ENCODE assay signal across 28 cellular contexts in the genomic region with DNA sequence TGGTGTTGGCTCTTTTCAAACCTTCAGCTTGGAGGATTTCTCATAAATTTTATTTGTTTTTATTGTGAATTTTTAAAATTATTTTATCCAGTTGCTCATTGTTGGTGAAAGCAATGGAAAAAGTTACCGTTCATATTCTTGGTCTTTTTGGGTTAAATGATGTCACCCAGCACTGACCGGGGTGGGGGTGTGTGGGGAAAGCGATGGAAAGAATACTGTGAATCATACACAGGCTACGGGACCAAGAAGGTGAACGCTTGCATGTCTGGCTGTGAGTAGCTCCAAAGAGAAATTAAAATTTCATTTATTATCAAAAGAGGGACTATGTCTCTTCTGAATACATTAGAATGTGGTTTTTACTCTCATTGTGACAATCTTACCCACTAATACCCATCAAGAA.
DNase-seq lines count a peak whose midpoint lies in the region; FAIRE-seq and TF ChIP-seq lines count a peak whose summit lies in the region.
"Had no signal": no experiment of that assay in that cellular context is flagged by ENCODE, and none has a peak within 500 bp of the region (broad histone marks: within the 10 kb centered on the region; RNA-seq: fewer than 3 reads in every experiment).

No MANE protein-coding gene starts in this region.

- dilution Hi-C loops in endothelial cell of umbilical vein (cut with MboI; ENCODE audit: extremely low pct_ligation_motif_present, low sequenced_read_pairs): no loop called here

- POLR2A ChIA-PET in endothelial cell of umbilical vein (lab: Charles Lee): no interaction called here

- H3K36me3 ChIP-seq in endothelial cell of umbilical vein (ENCODE audit: control insufficient read depth in 2 of 2, extremely low read depth in 1 of 2, insufficient read depth in 2 of 2, low read length in 2 of 2): no peaks in the 10 kb centered on the region
- H3K36me3 ChIP-seq: HAP-1, thyroid gland had no signal

- BruUV-seq in endothelial cell of umbilical vein (replicated peaks; lab: Mats Ljungman, UMichigan): no TSS peak

- H3K27me3 ChIP-seq in endothelial cell of umbilical vein (ENCODE audit: control insufficient read depth in 2 of 2, insufficient read depth in 2 of 2, low read length in 2 of 2): no peaks in the 10 kb centered on the region
- H3K27me3 ChIP-seq: thyroid gland had no signal

- no peak overlapping the region for H3K4me3 ChIP-seq in endothelial cell of umbilical vein (replicated peaks in 1 of 3; ENCODE audit: insufficient read depth in 1 of 3, low read depth in 1 of 3, low read length in 3 of 3)
- H3K4me3 ChIP-seq: HAP-1, thyroid gland had no signal

- no peak for TF ChIP-seq CTCF in endothelial cell of umbilical vein (IDR thresholded peaks at IDR 0.05; ENCODE audit: extremely low read depth in 1 of 2, insufficient read depth in 1 of 2, low read depth in 1 of 2, low read length in 2 of 2)

- no peak overlapping the region for H2AFZ ChIP-seq in endothelial cell of umbilical vein (ENCODE audit: low read depth, low read length)

- H3K79me2 ChIP-seq in endothelial cell of umbilical vein (ENCODE audit: control insufficient read depth, insufficient read depth, low read length): no peaks in the 10 kb centered on the region

- DNase-seq in activated CD4-positive, alpha-beta T cell treated with anti-CD3 and anti-CD28 coated beads for 48 hours: peak; percentile 7
- no peak for DNase-seq in activated CD4-positive, alpha-beta T cell treated with anti-CD3 and anti-CD28 coated beads, Interleukin-2, amount 50 U/mL, for 4 hours
- peak; percentile 71 for DNase-seq in M059J (ENCODE audit: low read depth)
- DNase-seq in endothelial cell of umbilical vein (ENCODE audit: low read depth, low spot score): peak; percentile 15
- DNase-seq in stimulated activated CD8-positive, alpha-beta memory T cell treated with anti-CD3 and anti-CD28 coated beads, Interleukin-4, amount 100 ng/mL, for 24 hours (ENCODE audit: low read depth): peak; percentile 1
- no peak for DNase-seq in GM19240 (ENCODE audit: insufficient read length, low spot score)
- no peak for DNase-seq in NCI-H69 (lab: John Stamatoyannopoulos, UW)
- DNase-seq in NCI-H2227 (lab: John Stamatoyannopoulos, UW; ENCODE audit: unreplicated experiment): no peak
- DNase-seq: activated B cell treated with CpG ODN at 0.5 μM for 24 hours; activated naive CD4-positive, alpha-beta T cell treated with anti-CD3 and anti-CD28 coated beads for 36 hours; activated T-cell treated with anti-CD3 and anti-CD28 coated beads, Interleukin-2, amount 50 U/mL, for 48 hours; Calu3; central memory CD4-positive, alpha-beta T cell; dermis blood vessel endothelial cell; DMS79 treated with DMSO at 0.1 percent for 48 hours; natural killer cell; NCI-H1105; NCI-H1930; NCI-H526; occipital lobe; SHP77 treated with DMSO at 0.1 percent for 48 hours; stimulated activated CD4-positive, alpha-beta T cell treated with anti-CD3 and anti-CD28 coated beads, Interleukin-1b, Interleukin-23, amount 100 ng/mL, for 48 hours; stimulated activated naive CD4-positive, alpha-beta T cell treated with Interleukin-2 at 50 U/mL for 16 hours; SW 1271; thyroid gland had no signal

- no peak overlapping the region for H3K9ac ChIP-seq in endothelial cell of umbilical vein (replicated peaks; ENCODE audit: extremely low read depth, insufficient read depth, low read length)

- no peak overlapping the region for H3K27ac ChIP-seq in endothelial cell of umbilical vein (ENCODE audit: insufficient read depth, low read depth, low read length)
- H3K27ac ChIP-seq: thyroid gland had no signal

- no peaks in the 10 kb centered on the region for H4K20me1 ChIP-seq in endothelial cell of umbilical vein (replicated peaks; ENCODE audit: control insufficient read depth, extremely low read depth, insufficient read depth, low read length)

- no peak for FAIRE-seq in endothelial cell of umbilical vein (lab: Jason Lieb, UNC)
- FAIRE-seq: endometrium, GM19239 had no signal

- H3K9me1 ChIP-seq in endothelial cell of umbilical vein (replicated peaks; ENCODE audit: control insufficient read depth, extremely low read depth, insufficient read depth, low read length): no peaks in the 10 kb centered on the region

- intact Hi-C loops in endothelial cell of umbilical vein (cut with micrococcal nuclease): no loop called here

- CTCF ChIA-PET in endothelial cell of umbilical vein (lab: Charles Lee): interaction anchor here (0.6 to 0.8 kb wide), 2 partner anchors 112 to 291 kb away, joined by 3 read pairs; no protein-coding TSS in a partner anchor

- no peak overlapping the region for H3K4me2 ChIP-seq in endothelial cell of umbilical vein (ENCODE audit: insufficient read depth, low read length)

- no peak for TF ChIP-seq POLR2A in endothelial cell of umbilical vein (IDR thresholded peaks at IDR 0.05; ENCODE audit: low read depth, low read length)

- H3K9me3 ChIP-seq in endothelial cell of umbilical vein (replicated peaks; ENCODE audit: control insufficient read depth, insufficient read depth, low read length): no peaks in the 10 kb centered on the region
- H3K9me3 ChIP-seq: HAP-1, thyroid gland had no signal

- H3K4me1 ChIP-seq in endothelial cell of umbilical vein (ENCODE audit: control insufficient read depth, extremely low read depth, insufficient read depth, low read length): no peaks in the 10 kb centered on the region
- H3K4me1 ChIP-seq: HAP-1 had no signal

TF ChIP-seq in endothelial cell of umbilical vein, 7 proteins besides CTCF, POLR2A, EP300 and RAD21:
- TF ChIP-seq, protein P1, sequence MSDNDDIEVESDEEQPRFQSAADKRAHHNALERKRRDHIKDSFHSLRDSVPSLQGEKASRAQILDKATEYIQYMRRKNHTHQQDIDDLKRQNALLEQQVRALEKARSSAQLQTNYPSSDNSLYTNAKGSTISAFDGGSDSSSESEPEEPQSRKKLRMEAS (IDR thresholded peaks at IDR 0.05; ENCODE audit: insufficient read depth, insufficient read length): no peak
TF ChIP-seq in endothelial cell of umbilical vein: peak in this region for 0.

Comparison
In these comparisons a context has a peak if more than half of its experiments do, and no peak if none do; other contexts are left out.
1. DNase-seq: peak in activated CD4-positive, alpha-beta T cell treated with anti-CD3 and anti-CD28 coated beads for 48 hours (single experiment), M059J (single experiment), endothelial cell of umbilical vein (single experiment) and stimulated activated CD8-positive, alpha-beta memory T cell treated with anti-CD3 and anti-CD28 coated beads, Interleukin-4, amount 100 ng/mL, for 24 hours (single experiment); none in activated CD4-positive, alpha-beta T cell treated with anti-CD3 and anti-CD28 coated beads, Interleukin-2, amount 50 U/mL, for 4 hours (0 of 2), GM19240 (single experiment), NCI-H69 (single experiment) and NCI-H2227 (single experiment).